15 cellular contexts compared by ENCODE assay signal in the genomic region with DNA sequence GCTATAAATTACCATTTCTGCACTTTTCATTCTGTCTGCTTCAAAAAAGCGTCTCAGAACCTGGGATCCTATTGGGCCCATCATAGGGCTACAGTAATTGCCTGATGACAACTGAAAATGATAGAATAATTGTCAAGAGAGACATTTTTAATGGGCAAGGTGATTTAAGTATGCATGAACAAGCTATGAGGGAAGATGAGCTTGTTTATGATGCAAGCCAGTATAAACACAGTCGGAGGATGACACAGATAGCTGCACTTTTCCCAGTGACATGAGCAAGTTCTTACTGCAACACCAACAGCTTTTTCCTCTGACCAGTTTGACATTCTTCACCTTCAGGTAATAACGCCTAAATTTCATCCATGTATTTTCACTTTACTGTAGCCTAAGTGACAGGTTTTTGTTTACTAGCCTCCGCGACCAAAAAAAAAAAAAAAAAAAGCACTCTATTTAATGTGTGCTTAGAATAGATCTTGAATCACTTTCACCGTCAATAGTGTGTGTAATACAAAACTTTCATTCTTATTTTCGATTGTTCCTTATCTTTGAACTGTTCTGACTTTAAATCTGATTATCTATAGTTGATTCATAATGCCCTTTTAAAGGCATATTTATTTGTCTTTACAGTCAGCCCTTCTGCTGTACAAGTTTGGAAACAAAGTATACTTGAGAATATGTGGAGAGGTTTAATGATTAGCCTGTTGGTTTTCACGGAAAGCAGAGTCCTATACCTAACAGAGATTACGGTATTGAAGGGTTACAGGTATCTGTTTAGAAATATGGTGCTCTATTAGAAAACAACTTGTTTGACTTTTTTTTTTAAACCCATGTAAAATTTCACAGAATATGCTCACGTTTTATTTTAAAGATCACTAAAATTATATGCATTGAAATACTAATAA. TPM values are rescaled to one million over a fixed set of nuclear protein-coding genes. Genes with fewer than 3 reads are reported as not detected.
DNase-seq lines count a peak whose midpoint lies in the region; ATAC-seq and TF ChIP-seq lines count a peak whose summit lies in the region.
"Had no signal": no experiment of that assay in that cellular context is flagged by ENCODE, and none has a peak within 500 bp of the region (broad histone marks: within the 10 kb centered on the region; RNA-seq: fewer than 3 reads in every experiment).

No MANE protein-coding gene starts in this region.

- DNase-seq in NCI-H2171 treated with DMSO at 0.1 percent for 48 hours (lab: John Stamatoyannopoulos, UW) (peak; percentile 53), NCI-H2171 (lab: John Stamatoyannopoulos, UW) (no peak), WERI-Rb-1 (no peak), right lobe of liver (no peak), upper lobe of left lung (no peak), MM.1S (no peak), mucosa of descending colon (no peak)
- DNase-seq: adrenal gland; effector memory CD8-positive, alpha-beta T cell; naive thymus-derived CD8-positive, alpha-beta T cell; NCI-H1436; stimulated activated CD4-positive, alpha-beta T cell treated with anti-CD3 and anti-CD28 coated beads, Interleukin-1b, Interleukin-23, amount 100 ng/mL, for 48 hours; stimulated activated naive CD4-positive, alpha-beta T cell treated with Interleukin-2 at 50 U/mL for 16 hours had no signal

- TF ChIP-seq POLR2A in right lobe of liver (IDR thresholded peaks at IDR 0.05): no peak
- TF ChIP-seq POLR2A in upper lobe of left lung (IDR thresholded peaks at IDR 0.05): no peak

- H3K9me3 ChIP-seq in WERI-Rb-1 (ENCODE audit: severe bottlenecking): no peaks in the 10 kb centered on the region
- no peaks in the 10 kb centered on the region for H3K9me3 ChIP-seq in right lobe of liver
- H3K9me3 ChIP-seq in upper lobe of left lung: no peaks in the 10 kb centered on the region
- H3K9me3 ChIP-seq in MM.1S (replicated peaks; ENCODE audit: insufficient read depth, low read length): no peaks in the 10 kb centered on the region
- H3K9me3 ChIP-seq in mucosa of descending colon: no peaks in the 10 kb centered on the region
- H3K9me3 ChIP-seq: adrenal gland had no signal

- 19% methylated on average over 10 of the region's 10 CpGs for WGBS in right lobe of liver (ENCODE audit: insufficient coverage, low coverage, low lambda C conversion rate, missing lambda C conversion rate)
- WGBS in upper lobe of left lung, 2 donors: 47 to 53% methylated on average over 10 of the region's 10 CpGs

- no peaks in the 10 kb centered on the region for H3K79me2 ChIP-seq in MM.1S (ENCODE audit: low read length)

- H3K4me3 ChIP-seq in WERI-Rb-1 (ENCODE audit: low read depth, low read length) (peak overlapping the region; percentile 90), right lobe of liver (peak overlapping the region in 2 of 3 donors; percentile 43 to 52), upper lobe of left lung (peak overlapping the region in 3 of 4 donors; percentile 0 to 14 (median 11)), MM.1S (ENCODE audit: low read length) (no peak overlapping the region), mucosa of descending colon (no peak overlapping the region)

- no peaks in the 10 kb centered on the region for H3F3A ChIP-seq in MM.1S (ENCODE audit: insufficient read depth, low read length)

- TF ChIP-seq EP300 in upper lobe of left lung (IDR thresholded peaks at IDR 0.05): no peak

- H3K4me2 ChIP-seq in MM.1S (ENCODE audit: low read depth, low read length): no peak overlapping the region

- ATAC-seq in right lobe of liver (peak; percentile 62 to 72 (median 66)), upper lobe of left lung (ENCODE audit: low FRiP score in 2 of 2) (no peak), GM19395 (IDR thresholded peaks at IDR 0.05; ENCODE audit: unreplicated experiment) (no peak), mucosa of descending colon (no peak)
- ATAC-seq: effector memory CD8-positive, alpha-beta T cell; naive thymus-derived CD8-positive, alpha-beta T cell; WTC11 had no signal

- intact Hi-C loops in right lobe of liver (cut with DNase I) (loop anchor here in 1 of 2 donors (10.0 kb wide), 1 partner anchor 332 kb away; no protein-coding TSS in a partner anchor), mucosa of descending colon (cut with DNase I, micrococcal nuclease) (loop anchor here in 1 of 2 donors (5.0 kb wide), 1 partner anchor 329 kb away; no protein-coding TSS in a partner anchor)

- no peak overlapping the region for H2AFZ ChIP-seq in MM.1S (ENCODE audit: low read length)

- H3K9ac ChIP-seq in MM.1S (ENCODE audit: low read length): no peak overlapping the region

- no peaks in the 10 kb centered on the region for H3K27me3 ChIP-seq in WERI-Rb-1 (ENCODE audit: insufficient read depth, low read depth, severe bottlenecking)
- H3K27me3 ChIP-seq in right lobe of liver: no peaks in the 10 kb centered on the region
- no peaks in the 10 kb centered on the region for H3K27me3 ChIP-seq in upper lobe of left lung
- H3K27me3 ChIP-seq in MM.1S (replicated peaks; ENCODE audit: insufficient read depth, low read length): no peaks in the 10 kb centered on the region
- H3K27me3 ChIP-seq: adrenal gland had no signal

- peak overlapping the region; percentile 88 for H3K27ac ChIP-seq in WERI-Rb-1
- peak overlapping the region; percentile 41 to 80 (median 78) for H3K27ac ChIP-seq in right lobe of liver
- no peak overlapping the region for H3K27ac ChIP-seq in upper lobe of left lung
- H3K27ac ChIP-seq in MM.1S (ENCODE audit: low read length): no peak overlapping the region

- H3K9me2 ChIP-seq in MM.1S (replicated peaks; ENCODE audit: insufficient read depth, low read length): no peaks in the 10 kb centered on the region

- no peak for TF ChIP-seq CTCF in WERI-Rb-1 (IDR thresholded peaks at IDR 0.05; ENCODE audit: low read depth, low read length)
- no peak for TF ChIP-seq CTCF in right lobe of liver (IDR thresholded peaks at IDR 0.05)
- TF ChIP-seq CTCF in upper lobe of left lung (IDR thresholded peaks at IDR 0.05): no peak
- no peak for TF ChIP-seq CTCF in MM.1S (IDR thresholded peaks at IDR 0.05; ENCODE audit: low read length)
- TF ChIP-seq CTCF in mucosa of descending colon (IDR thresholded peaks at IDR 0.05): no peak

- peaks cover 0 to 25% (median 3%) of the 10 kb centered on the region in 4 donors for H3K4me1 ChIP-seq in right lobe of liver
- peaks cover 0 to 14% (median 9%) of the 10 kb centered on the region in 4 donors for H3K4me1 ChIP-seq in upper lobe of left lung
- H3K4me1 ChIP-seq in MM.1S (ENCODE audit: low read length): no peaks in the 10 kb centered on the region
- H3K4me1 ChIP-seq in mucosa of descending colon (ENCODE audit: low read depth): peaks cover 16% of the 10 kb centered on the region

- H4K20me1 ChIP-seq in MM.1S (ENCODE audit: insufficient read depth, low read length): no peaks in the 10 kb centered on the region

- H3K36me3 ChIP-seq in WERI-Rb-1 (0 out of 2 replicates have a peak, but pooled peaks cover 3% of the 10 kb centered on the region), right lobe of liver (no peaks in the 10 kb centered on the region), upper lobe of left lung (no peaks in the 10 kb centered on the region), MM.1S (replicated peaks; ENCODE audit: insufficient read depth, low read length) (no peaks in the 10 kb centered on the region), mucosa of descending colon (ENCODE audit: low read depth) (no peaks in the 10 kb centered on the region)
- H3K36me3 ChIP-seq: adrenal gland had no signal

RNA-seq across cellular contexts. Expression of gene FOXP2, which starts 1.7 kb away (rescaled TPM):
- total RNA-seq in right lobe of liver: 1 to 10 TPM; 2.9 to 8.3 (median 4.4) TPM
- 10 to 100 TPM in 2 of 6 donors, 1 to 10 TPM in 4; 3.4 to 24.1 (median 7.3) TPM for total RNA-seq in upper lobe of left lung
- 10 to 100 TPM; 14.9 to 88.0 (median 17.2) TPM for total RNA-seq in mucosa of descending colon
- total RNA-seq: naive thymus-derived CD8-positive, alpha-beta T cell had no signal

Comparison
In these comparisons a context has a peak if more than half of its experiments do, and no peak if none do; other contexts are left out.
1. H3K27ac ChIP-seq: peak in WERI-Rb-1 (single experiment) and right lobe of liver (3 of 3); none in upper lobe of left lung (0 of 4) and MM.1S (single experiment).
2. H3K4me3 ChIP-seq: peak in WERI-Rb-1 (single experiment), right lobe of liver (2 of 3) and upper lobe of left lung (3 of 4); none in MM.1S (single experiment) and mucosa of descending colon (single experiment).
3. ATAC-seq: peak in right lobe of liver (4 of 4); none in upper lobe of left lung (0 of 2), GM19395 (single experiment) and mucosa of descending colon (single experiment).